Comparison of ENCODE assay signal across 1 cellular context in genomic region chr9:114746591-114746990, GRCh38.
TF ChIP-seq lines count a peak whose summit lies in the region.

No MANE protein-coding gene starts in this region.

TF ChIP-seq in GM23338, 12 proteins besides CTCF, POLR2A, EP300 and RAD21 (continued from another document):
- TF ChIP-seq ZNF462 (CRISPR knock-in tag; IDR thresholded peaks at IDR 0.05), result no peak
- TF ChIP-seq, protein P1, sequence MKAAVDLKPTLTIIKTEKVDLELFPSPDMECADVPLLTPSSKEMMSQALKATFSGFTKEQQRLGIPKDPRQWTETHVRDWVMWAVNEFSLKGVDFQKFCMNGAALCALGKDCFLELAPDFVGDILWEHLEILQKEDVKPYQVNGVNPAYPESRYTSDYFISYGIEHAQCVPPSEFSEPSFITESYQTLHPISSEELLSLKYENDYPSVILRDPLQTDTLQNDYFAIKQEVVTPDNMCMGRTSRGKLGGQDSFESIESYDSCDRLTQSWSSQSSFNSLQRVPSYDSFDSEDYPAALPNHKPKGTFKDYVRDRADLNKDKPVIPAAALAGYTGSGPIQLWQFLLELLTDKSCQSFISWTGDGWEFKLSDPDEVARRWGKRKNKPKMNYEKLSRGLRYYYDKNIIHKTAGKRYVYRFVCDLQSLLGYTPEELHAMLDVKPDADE (IDR thresholded peaks at IDR 0.05), result no peak
